Comparison of ENCODE assay signal across 8 cellular contexts in genomic region chr2:55232863-55233657, GRCh38. TPM values are rescaled to one million over a fixed set of nuclear protein-coding genes. Genes with fewer than 3 reads are reported as not detected.
DNase-seq lines count a peak whose midpoint lies in the region; ATAC-seq, FAIRE-seq and TF ChIP-seq lines count a peak whose summit lies in the region.

No MANE protein-coding gene starts in this region.

- FAIRE-seq in keratinocyte (lab: Jason Lieb, UNC), result no peak

- H3K4me1 ChIP-seq in keratinocyte (ENCODE audit: control insufficient read depth, extremely low read depth, insufficient read depth, low read length), result peaks cover 7% of the 10 kb centered on the region

- peaks cover 38% of the 10 kb centered on the region for H3K4me1 Mint-ChIP-seq in T-helper 17 cell
- peaks cover 63% of the 10 kb centered on the region for H3K4me1 Mint-ChIP-seq in brain

- H3K27me3 Mint-ChIP-seq in T-helper 17 cell (no peaks in the 10 kb centered on the region), brain (peaks cover 23% of the 10 kb centered on the region)

- H3K9ac ChIP-seq in keratinocyte (ENCODE audit: control insufficient read depth, extremely low read depth, insufficient read depth, low read length), result peak overlapping the region; percentile 98

- H3K36me3 Mint-ChIP-seq in T-helper 17 cell (ENCODE audit: low read depth) (peaks cover 3% of the 10 kb centered on the region), brain (peaks cover 34% of the 10 kb centered on the region)

- H3K9me1 ChIP-seq in keratinocyte (ENCODE audit: control insufficient read depth, extremely low read depth, insufficient read depth, low read length), result peaks cover 2% of the 10 kb centered on the region

- H3K4me3 Mint-ChIP-seq in T-helper 17 cell (peak overlapping the region; percentile 99), brain (peak overlapping the region; percentile 92 to 99 (median 98))

- H3K9me3 ChIP-seq in T-helper 17 cell (ENCODE audit: control insufficient read depth, low read length, poor library complexity, severe bottlenecking), result no peaks in the 10 kb centered on the region
- H3K9me3 ChIP-seq in keratinocyte (ENCODE audit: control insufficient read depth, low read depth, low read length), result no peaks in the 10 kb centered on the region

- TF ChIP-seq CTCF in brain (conservative IDR thresholded peaks at IDR 0.05) (no peak), keratinocyte (optimal IDR thresholded peaks at IDR 0.05 in 1 of 3, IDR thresholded peaks at IDR 0.05 in 1 of 3, conservative IDR thresholded peaks at IDR 0.05 in 1 of 3; ENCODE audit: extremely low read depth in 1 of 3, insufficient read depth in 2 of 3, low read length in 3 of 3) (no peak)

- H3K27me3 ChIP-seq in keratinocyte (ENCODE audit: control insufficient read depth, extremely low read depth, insufficient read depth, low read length), result no peaks in the 10 kb centered on the region

- peaks cover 12 to 31% of the 10 kb centered on the region in 2 experiments for H3K36me3 ChIP-seq in keratinocyte (ENCODE audit: control insufficient read depth in 2 of 2, extremely low read depth in 1 of 2, insufficient read depth in 2 of 2, low read length in 2 of 2)

- dilution Hi-C loops in keratinocyte (cut with MboI; ENCODE audit: extremely low pct_ligation_motif_present, low sequenced_read_pairs), result no loop called here

- peak; percentile 41 for ATAC-seq in HG03135 (IDR thresholded peaks at IDR 0.05; ENCODE audit: unreplicated experiment)
- ATAC-seq in T-helper 17 cell, result peak; percentile 64

- no peaks in the 10 kb centered on the region for H3K9me3 Mint-ChIP-seq in brain

- peak overlapping the region; percentile 89 for H2AFZ ChIP-seq in keratinocyte (ENCODE audit: control insufficient read depth, low read length)

- H3K27ac Mint-ChIP-seq in T-helper 17 cell (peak overlapping the region; percentile 100), brain (peak overlapping the region; percentile 91 to 99 (median 95))

- DNase-seq in DMS 273 (lab: John Stamatoyannopoulos, UW; ENCODE audit: unreplicated experiment) (peak; percentile 55), DMS 273 treated with DMSO at 0.1 percent for 48 hours (lab: John Stamatoyannopoulos, UW) (no peak), T-helper 17 cell (peak; percentile 53 to 57 (median 57)), keratinocyte (ENCODE audit: low read depth, low spot score) (no peak), GDM1 (lab: John Stamatoyannopoulos, UW) (no peak)
- peak; percentile 40 to 60 for DNase-seq in stimulated activated CD4-positive, alpha-beta T cell treated with anti-CD3 and anti-CD28 coated beads, Interleukin-2, amount 100 ng/mL, for 24 hours

- H4K20me1 ChIP-seq in keratinocyte (ENCODE audit: control insufficient read depth, extremely low read depth, insufficient read depth, low read length), result no peaks in the 10 kb centered on the region

- peak overlapping the region; percentile 98 for H3K27ac ChIP-seq in keratinocyte (ENCODE audit: control insufficient read depth, insufficient read depth, low read length)

- H3K79me2 ChIP-seq in keratinocyte (ENCODE audit: control insufficient read depth, insufficient read depth, low read length), result peaks cover 57% of the 10 kb centered on the region

- peak overlapping the region; percentile 89 to 91 (median 91) for H3K4me3 ChIP-seq in keratinocyte (ENCODE audit: control insufficient read depth in 2 of 3, extremely low read depth in 1 of 3, insufficient read depth in 2 of 3, low read depth in 1 of 3, low read length in 3 of 3)

- peak overlapping the region; percentile 92 for H3K4me2 ChIP-seq in keratinocyte (ENCODE audit: control insufficient read depth, extremely low read depth, insufficient read depth, low read depth, low read length)

RNA-seq across cellular contexts. Expression of gene RPS27A, which starts 0.6 kb away (rescaled TPM):
- total RNA-seq in T-helper 17 cell, result 1,000 to 10,000 TPM; 1,730 to 1,784 TPM
- polyA plus RNA-seq in brain (ENCODE audit: insufficient read depth, low read depth, low replicate concordance), result 885 TPM
- 1,786 to 2,341 TPM (median 2,021 TPM) in 3 replicates for polyA plus RNA-seq in keratinocyte
- polyA plus RNA-seq in keratinocyte (2011; ENCODE audit: low read depth), result 2,541 TPM
- polyA plus RNA-seq in keratinocyte (2011; cell fraction: cytosol; rRNA removed), result 2,266 and 2,285 TPM in 2 replicates
- 484 and 681 TPM in 2 replicates for polyA plus RNA-seq in keratinocyte (2011; cell fraction: nucleus; rRNA removed)
- polyA plus RNA-seq in keratinocyte (2012; ENCODE audit: low replicate concordance), result 1,996 and 2,014 TPM in 2 replicates
- 38.4 to 450 TPM (median 274 TPM) in 3 replicates for polyA minus RNA-seq in keratinocyte
- 363 TPM for polyA minus RNA-seq in keratinocyte (2011; cell fraction: cytosol; rRNA and poly(A)+ RNA removed)
- 71.5 and 116 TPM in 2 replicates for polyA minus RNA-seq in keratinocyte (2011; cell fraction: nucleus; rRNA and poly(A)+ RNA removed)

RNA-seq across cellular contexts. Expression of gene CLHC1, which starts 1.0 kb away (rescaled TPM):
- 1 to 10 TPM; 3.5 to 7.1 TPM for total RNA-seq in T-helper 17 cell
- polyA plus RNA-seq in brain (ENCODE audit: insufficient read depth, low read depth, low replicate concordance) (1.5 TPM), keratinocyte (3.1 to 15.2 TPM (median 10.6 TPM) in 3 replicates)
- polyA plus RNA-seq in keratinocyte (2011; ENCODE audit: low read depth), result 10.9 TPM
- 3.2 and 5.4 TPM in 2 replicates for polyA plus RNA-seq in keratinocyte (2011; cell fraction: cytosol; rRNA removed)
- polyA plus RNA-seq in keratinocyte (2011; cell fraction: nucleus; rRNA removed), result 20.1 and 28.8 TPM in 2 replicates
- polyA plus RNA-seq in keratinocyte (2012; ENCODE audit: low replicate concordance), result 4.1 and 9.1 TPM in 2 replicates
- 6.8 to 13.3 TPM in 2 of 3 replicates, not detected in the other for polyA minus RNA-seq in keratinocyte
- polyA minus RNA-seq in keratinocyte (2011; cell fraction: cytosol; rRNA and poly(A)+ RNA removed), result not detected
- polyA minus RNA-seq in keratinocyte (2011; cell fraction: nucleus; rRNA and poly(A)+ RNA removed), result 14.6 and 30.7 TPM in 2 replicates

RNA-seq across cellular contexts. Expression of gene MTIF2, which starts 36.0 kb away (rescaled TPM):
- total RNA-seq in T-helper 17 cell, result 10 to 100 TPM; 16.8 to 18.7 TPM
- polyA plus RNA-seq in brain (ENCODE audit: insufficient read depth, low read depth, low replicate concordance) (11.6 TPM), keratinocyte (22.1 to 38.9 TPM (median 27.4 TPM) in 3 replicates)
- polyA plus RNA-seq in keratinocyte (2011; ENCODE audit: low read depth), result 69.1 TPM
- 24.1 and 32.5 TPM in 2 replicates for polyA plus RNA-seq in keratinocyte (2011; cell fraction: cytosol; rRNA removed)
- polyA plus RNA-seq in keratinocyte (2011; cell fraction: nucleus; rRNA removed), result 25.9 and 37.3 TPM in 2 replicates
- 23.8 and 31.3 TPM in 2 replicates for polyA plus RNA-seq in keratinocyte (2012; ENCODE audit: low replicate concordance)
- 13.2 to 33.4 TPM (median 29.2 TPM) in 3 replicates for polyA minus RNA-seq in keratinocyte
- 24.2 TPM for polyA minus RNA-seq in keratinocyte (2011; cell fraction: cytosol; rRNA and poly(A)+ RNA removed)
- polyA minus RNA-seq in keratinocyte (2011; cell fraction: nucleus; rRNA and poly(A)+ RNA removed), result 15.2 and 28.7 TPM in 2 replicates

Comparison
In these comparisons a context has a peak if more than half of its experiments do, and no peak if none do; other contexts are left out.
1. DNase-seq: peak in DMS 273 (single experiment), T-helper 17 cell (3 of 3) and stimulated activated CD4-positive, alpha-beta T cell treated with anti-CD3 and anti-CD28 coated beads, Interleukin-2, amount 100 ng/mL, for 24 hours (2 of 2); none in DMS 273 treated with DMSO at 0.1 percent for 48 hours (single experiment), keratinocyte (single experiment) and GDM1 (single experiment).